In the genomic region with DNA sequence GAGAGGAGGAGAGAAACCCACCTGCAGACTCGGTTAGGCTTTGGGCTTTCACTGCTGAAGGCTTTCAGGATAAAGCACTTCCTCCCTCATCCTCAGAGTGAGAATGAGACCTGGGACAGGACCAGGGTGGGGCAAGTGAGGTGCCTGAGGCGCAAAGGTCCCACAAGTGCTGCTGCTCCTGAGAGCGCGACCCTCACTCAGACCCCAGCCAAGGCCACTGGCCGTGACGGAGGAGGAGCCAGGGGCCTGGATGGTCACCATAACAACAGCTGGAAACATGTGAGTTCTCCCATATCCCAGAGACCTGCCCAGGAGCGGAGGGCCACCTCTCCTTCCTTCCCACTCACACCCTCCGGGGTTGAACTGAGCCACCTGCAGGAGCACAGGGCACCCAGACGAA, we compare ENCODE assay signal across 20 cellular contexts. TPM values are rescaled to one million over a fixed set of nuclear protein-coding genes. Genes with fewer than 3 reads are reported as not detected.
DNase-seq lines count a peak whose midpoint lies in the region; ATAC-seq, FAIRE-seq and TF ChIP-seq lines count a peak whose summit lies in the region.
"Had no signal": no experiment of that assay in that cellular context is flagged by ENCODE, and none has a peak within 500 bp of the region (broad histone marks: within the 10 kb centered on the region; RNA-seq: fewer than 3 reads in every experiment).

No MANE protein-coding gene starts in this region.

- H3K4me2 ChIP-seq in H1 (ENCODE audit: insufficient read depth in 1 of 2, low read depth in 2 of 2, low read length in 2 of 2) (no peak overlapping the region), neural progenitor cell (no peak overlapping the region)

- ATAC-seq in HG02981 (IDR thresholded peaks at IDR 0.05; ENCODE audit: unreplicated experiment) (peak; percentile 9), GM18519 (IDR thresholded peaks at IDR 0.05; ENCODE audit: low FRiP score, unreplicated experiment) (no peak), GM18498 (IDR thresholded peaks at IDR 0.05; ENCODE audit: unreplicated experiment) (no peak)
- ATAC-seq: pancreas; stimulated activated naive B cell treated with anti-CD40 and anti-IgM and Interleukin-4, amounts not matched to agents 10 μg/mL and 1 μg/mL and 100 μg/mL, for 72 hours had no signal

- peak overlapping the region; percentile 39; the same call in 1 of the 2 replicates for H4K8ac ChIP-seq in H1 (ENCODE audit: extremely low read depth, insufficient read depth, low read length)

- no peak overlapping the region for H2AFZ ChIP-seq in H1 (ENCODE audit: low read length)
- H2AFZ ChIP-seq in neural progenitor cell (replicated peaks): no peak overlapping the region

- H3F3A ChIP-seq in neural progenitor cell (ENCODE audit: low read depth): no peaks in the 10 kb centered on the region

- CTCF ChIA-PET in GM10248 (lab: Yijun Ruan, JAX): interaction anchor here (3.3 kb wide), 1 partner anchor 9 kb away, joined by 12 read pairs; no protein-coding TSS in a partner anchor
- CTCF ChIA-PET in H1 (lab: Charles Lee; ENCODE audit: partially characterized antibody): interaction anchor here (0.8 to 4.3 kb wide), 13 partner anchors 10 to 133 kb away, joined by 3 to 23 read pairs (median 4); no protein-coding TSS in a partner anchor

- H4K5ac ChIP-seq in H1 (ENCODE audit: insufficient read length, low read depth, low read length): no peak overlapping the region

- TF ChIP-seq CTCF in GM10248 (IDR thresholded peaks at IDR 0.05; ENCODE audit: control extremely low read depth, extremely low read depth, low read depth, missing control alignments): no peak
- TF ChIP-seq CTCF in H1 (IDR thresholded peaks at IDR 0.05; ENCODE audit: control extremely low read depth in 1 of 3, insufficient read depth in 1 of 3, low read depth in 1 of 3, low read length in 3 of 3): no peak
- TF ChIP-seq CTCF in neural progenitor cell (IDR thresholded peaks at IDR 0.05): no peak

- H4K20me1 ChIP-seq in H1 (replicated peaks in 1 of 2; ENCODE audit: control insufficient read depth in 1 of 2, insufficient read depth in 2 of 2, low read length in 2 of 2): no peaks in the 10 kb centered on the region
- H4K20me1 ChIP-seq in neural progenitor cell (ENCODE audit: low read depth): no peaks in the 10 kb centered on the region

- H2AK5ac ChIP-seq in H1 (ENCODE audit: low read depth, low read length): no peak overlapping the region

- H3K27me3 Mint-ChIP-seq in neural progenitor cell (ENCODE audit: insufficient read depth, low read depth): peaks cover 4% of the 10 kb centered on the region

- H3K4ac ChIP-seq in H1 (replicated peaks; ENCODE audit: insufficient read length, low read depth, low read length): no peak overlapping the region

- H3K23me2 ChIP-seq in H1 (ENCODE audit: low read depth, low read length): no peaks in the 10 kb centered on the region

- DNase-seq in GM10248 (ENCODE audit: extremely low spot score) (peak; percentile 7), H1 (ENCODE audit: low read depth in 1 of 2, low spot score in 2 of 2) (no peak), neural progenitor cell (ENCODE audit: low spot score) (no peak), NCI-H69 (lab: John Stamatoyannopoulos, UW) (no peak)
- DNase-seq: aorta; COR-L47; effector CD4-positive, alpha-beta T cell; heart left ventricle; lower lobe of right lung; NCI-H1048; NCI-H2081; NCI-H510A; pancreas; SHP77 treated with DMSO at 0.1 percent for 48 hours; stimulated activated naive B cell treated with anti-CD40 and anti-IgM and Interleukin-4, amounts not matched to agents 10 μg/mL and 1 μg/mL and 100 μg/mL, for 72 hours had no signal

- TF ChIP-seq EP300 in H1 (IDR thresholded peaks at IDR 0.05; ENCODE audit: borderline replicate concordance in 1 of 2, low read depth in 2 of 2, low read length in 2 of 2): no peak

- no peak overlapping the region for H3K23ac ChIP-seq in H1 (ENCODE audit: insufficient read length)

- H2BK15ac ChIP-seq in H1 (ENCODE audit: low read length): peak overlapping the region; percentile 72; the same call in 1 of the 2 replicates

- 0 out of 2 replicates have a peak overlapping the region, but pooled peaks have one; percentile 43 for H2BK12ac ChIP-seq in H1 (ENCODE audit: low read depth, low read length)

- H3K79me1 ChIP-seq in H1 (ENCODE audit: low read depth, low read length): no peaks in the 10 kb centered on the region

- no peak overlapping the region for H3K9ac ChIP-seq in H1 (replicated peaks in 1 of 4; ENCODE audit: extremely low read depth in 1 of 4, low read depth in 3 of 4, low read length in 3 of 4)
- no peak overlapping the region for H3K9ac ChIP-seq in neural progenitor cell

- no peak overlapping the region; the same call in 1 of the 2 replicates for H3K18ac ChIP-seq in H1 (ENCODE audit: extremely low read depth, low read length)

- H3K4me3 ChIP-seq in H1 (ENCODE audit: extremely low read depth in 1 of 4, insufficient read depth in 2 of 4, low read depth in 3 of 4, low read length in 4 of 4) (no peak overlapping the region), neural progenitor cell (no peak overlapping the region)
- H3K4me3 ChIP-seq: heart left ventricle, lower lobe of right lung, pancreas had no signal

- no peaks in the 10 kb centered on the region for H3K9me3 Mint-ChIP-seq in neural progenitor cell
- H3K9me3 Mint-ChIP-seq: central memory CD8-positive, alpha-beta T cell; stimulated activated naive B cell treated with anti-CD40 and anti-IgM and Interleukin-4, amounts not matched to agents 10 μg/mL and 1 μg/mL and 100 μg/mL, for 72 hours had no signal

- H3K4me3 Mint-ChIP-seq in neural progenitor cell: no peak overlapping the region
- H3K4me3 Mint-ChIP-seq: stimulated activated naive B cell treated with anti-CD40 and anti-IgM and Interleukin-4, amounts not matched to agents 10 μg/mL and 1 μg/mL and 100 μg/mL, for 72 hours had no signal

- H2BK120ac ChIP-seq in H1 (replicated peaks; ENCODE audit: low read depth, low read length): no peak overlapping the region

- peaks cover 20% of the 10 kb centered on the region for H3K36me3 Mint-ChIP-seq in neural progenitor cell
- H3K36me3 Mint-ChIP-seq: immature natural killer cell; stimulated activated naive B cell treated with anti-CD40 and anti-IgM and Interleukin-4, amounts not matched to agents 10 μg/mL and 1 μg/mL and 100 μg/mL, for 72 hours had no signal

- no peak overlapping the region for H3K14ac ChIP-seq in H1 (ENCODE audit: insufficient read length)

- H2BK5ac ChIP-seq in H1 (ENCODE audit: low read depth, low read length): peak overlapping the region; percentile 35; the same call in 1 of the 2 replicates

- H3K79me2 ChIP-seq in H1 (ENCODE audit: control insufficient read depth in 1 of 2, insufficient read depth in 2 of 2, low read length in 2 of 2): no peaks in the 10 kb centered on the region
- no peaks in the 10 kb centered on the region for H3K79me2 ChIP-seq in neural progenitor cell (ENCODE audit: low read depth)

- peak overlapping the region; percentile 23 for H4K91ac ChIP-seq in H1 (replicated peaks; ENCODE audit: insufficient read length, low read length)

- H3K4me1 ChIP-seq in H1 (replicated peaks in 1 of 4; ENCODE audit: control insufficient read depth in 3 of 4, insufficient read depth in 4 of 4, low read length in 3 of 4): peaks cover 0 to 3% (median 0%) of the 10 kb centered on the region in 4 experiments; a peak in 2 of 7 replicates
- no peaks in the 10 kb centered on the region for H3K4me1 ChIP-seq in neural progenitor cell
- H3K4me1 ChIP-seq: lower lobe of right lung, pancreas had no signal

- H3K4me1 Mint-ChIP-seq in neural progenitor cell: peaks cover 21% of the 10 kb centered on the region

- 91% methylated on average over 9 of the region's 9 CpGs; no CpG with 5 or more reads in 1 of the 2 experiments for WGBS in H1 (ENCODE audit: extremely low coverage in 1 of 2, insufficient coverage in 1 of 2, insufficient read length in 1 of 2, insufficient replicate concordance in 2 of 2, low coverage in 1 of 2, low lambda C conversion rate in 2 of 2, missing lambda C conversion rate in 1 of 2), 2 experiments

- peak overlapping the region; percentile 8 for H3K27ac Mint-ChIP-seq in neural progenitor cell
- H3K27ac Mint-ChIP-seq: stimulated activated naive B cell treated with anti-CD40 and anti-IgM and Interleukin-4, amounts not matched to agents 10 μg/mL and 1 μg/mL and 100 μg/mL, for 72 hours had no signal

- no peak for FAIRE-seq in H1 (lab: Jason Lieb, UNC)
- FAIRE-seq: pancreas had no signal

- TF ChIP-seq POLR2A in H1 (IDR thresholded peaks at IDR 0.05; ENCODE audit: control extremely low read depth in 1 of 2, low read depth in 2 of 2, low read length in 2 of 2): no peak

- POLR2A ChIA-PET in GM10248 (lab: Yijun Ruan, JAX) (interaction anchor here (0.6 kb wide), 1 partner anchor 59 kb away, joined by 4 read pairs; no protein-coding TSS in a partner anchor), H1 (lab: Charles Lee; ENCODE audit: partially characterized antibody) (interaction anchor here (1.1 to 1.8 kb wide), 4 partner anchors 9 to 48 kb away, joined by 4 to 7 read pairs (median 4); no protein-coding TSS in a partner anchor)

- H3K36me3 ChIP-seq in H1 (ENCODE audit: control insufficient read depth in 2 of 4, insufficient read depth in 4 of 4, low read length in 3 of 4) (no peaks in the 10 kb centered on the region), neural progenitor cell (no peaks in the 10 kb centered on the region)
- H3K36me3 ChIP-seq: pancreas had no signal

- H3K27me3 ChIP-seq in H1 (replicated peaks in 1 of 4; ENCODE audit: control insufficient read depth in 3 of 4, extremely low read depth in 1 of 4, insufficient read depth in 3 of 4, low read length in 3 of 4): no peaks in the 10 kb centered on the region
- H3K27me3 ChIP-seq in neural progenitor cell: no peaks in the 10 kb centered on the region
- H3K27me3 ChIP-seq: heart left ventricle, pancreas had no signal

- no peak overlapping the region for H3K56ac ChIP-seq in H1 (replicated peaks; ENCODE audit: insufficient read length, low read depth, low read length)

- H2BK20ac ChIP-seq in H1 (ENCODE audit: low read length): no peak overlapping the region

- H3K27ac ChIP-seq in H1 (ENCODE audit: low read depth, low read length) (no peak overlapping the region), neural progenitor cell (no peak overlapping the region)
- H3K27ac ChIP-seq: heart left ventricle, lower lobe of right lung, pancreas had no signal

- TF ChIP-seq RAD21 in H1 (IDR thresholded peaks at IDR 0.05 in 1 of 2, conservative IDR thresholded peaks at IDR 0.05 in 1 of 2; ENCODE audit: low read depth in 2 of 2, low read length in 2 of 2): no peak

- no peaks in the 10 kb centered on the region for H3K9me3 ChIP-seq in H1 (ENCODE audit: insufficient read depth in 2 of 2, low read depth in 1 of 2, low read length in 1 of 2)
- H3K9me3 ChIP-seq in neural progenitor cell (ENCODE audit: low read depth): no peaks in the 10 kb centered on the region
- H3K9me3 ChIP-seq: heart left ventricle, lower lobe of right lung, pancreas had no signal

RNA-seq across cellular contexts. Expression of gene MKRN1, which starts 46.9 kb away (rescaled TPM):
- total RNA-seq in H1 (2021; fragmentation: NEBNext Ultra II Directional; extraction: Animal tissue kit (Norgen Biotek cat#: 25700)): 94.6 and 99.6 TPM in 2 replicates
- 35.1 and 46.2 TPM in 2 replicates for polyA plus RNA-seq in H1 (2011; rRNA removed)
- 55.2 TPM for polyA plus RNA-seq in H1 (2011; cell fraction: cytosol; rRNA removed)
- polyA plus RNA-seq in H1 (2011; cell fraction: nucleus; rRNA removed): 47.1 TPM
- polyA plus RNA-seq in H1 (2012, experiment 1 of 2): 79.4 to 96.7 TPM (median 81.8 TPM) in 4 replicates
- 21.0 TPM for polyA plus RNA-seq in H1 (2012, experiment 2 of 2)
- 70.8 TPM for polyA plus RNA-seq in H1 (2013, experiment 1 of 2)
- 72.2 TPM for polyA plus RNA-seq in H1 (2013, experiment 2 of 2)
- polyA minus RNA-seq in H1 (2011; rRNA and poly(A)+ RNA removed): 81.2 and 83.4 TPM in 2 replicates
- polyA minus RNA-seq in H1 (2011; cell fraction: cytosol; rRNA and poly(A)+ RNA removed): 63.6 TPM
- polyA minus RNA-seq in H1 (2011; cell fraction: nucleus; rRNA and poly(A)+ RNA removed): 47.2 TPM
- total RNA-seq in neural progenitor cell (ENCODE audit: low replicate concordance): 89.4 and 121 TPM in 2 replicates
